In the genomic region with DNA sequence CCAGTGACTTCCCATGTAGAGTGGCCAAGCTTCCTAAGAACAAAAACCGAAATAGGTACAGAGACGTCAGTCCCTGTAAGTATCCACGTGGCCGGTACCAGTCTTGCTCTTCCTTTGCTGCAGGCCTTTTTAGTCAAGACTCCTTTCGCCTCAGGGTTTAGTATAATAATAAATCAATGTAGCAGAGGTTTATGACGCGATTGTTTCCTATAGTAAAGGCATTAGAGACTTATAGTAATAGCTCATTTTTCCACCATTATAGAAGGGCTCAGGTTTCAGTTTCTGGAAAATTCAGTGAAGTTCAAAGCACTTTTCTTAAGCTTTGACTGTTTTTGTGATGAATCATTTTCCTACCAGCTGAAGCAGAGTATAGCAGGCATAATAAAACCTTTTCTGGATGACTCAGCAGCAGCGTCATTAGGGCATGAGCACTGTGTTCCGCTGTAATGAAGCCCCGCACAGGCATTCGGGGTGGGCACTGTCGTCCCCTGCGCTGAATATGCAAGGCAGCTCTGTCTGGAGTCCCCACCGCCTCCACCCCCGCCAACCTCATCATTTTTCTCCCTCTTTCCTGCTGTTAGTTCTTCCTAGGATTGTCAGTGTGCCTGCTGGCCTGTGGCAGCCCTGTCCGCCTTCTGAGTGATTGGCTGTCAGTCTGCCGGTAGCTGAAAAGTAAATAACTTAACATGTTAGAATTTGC, we compare ENCODE assay signal across 9 cellular contexts.
DNase-seq lines count a peak whose midpoint lies in the region; ATAC-seq and TF ChIP-seq lines count a peak whose summit lies in the region.
"Had no signal": no experiment of that assay in that cellular context is flagged by ENCODE, and none has a peak within 500 bp of the region (broad histone marks: within the 10 kb centered on the region; RNA-seq: fewer than 3 reads in every experiment).

No MANE protein-coding gene starts in this region.

- H3K27ac ChIP-seq in WERI-Rb-1, result no peak overlapping the region
- H3K27ac ChIP-seq: C4-2B had no signal

- no peaks in the 10 kb centered on the region for H3K9me3 ChIP-seq in WERI-Rb-1 (ENCODE audit: severe bottlenecking)

- H3K4me3 ChIP-seq in fibroblast of pulmonary artery (replicated peaks; ENCODE audit: low read depth, low read length) (no peak overlapping the region), WERI-Rb-1 (ENCODE audit: low read depth, low read length) (no peak overlapping the region)

- peaks cover 24% of the 10 kb centered on the region for H3K36me3 ChIP-seq in WERI-Rb-1

- no peak for ATAC-seq in GM18909 (IDR thresholded peaks at IDR 0.05; ENCODE audit: poor library complexity, unreplicated experiment)

- peak; percentile 74 for DNase-seq in activated naive CD4-positive, alpha-beta T cell treated with Interleukin-2 at 50 U/mL for 16 hours
- no peak for DNase-seq in activated naive CD4-positive, alpha-beta T cell (lab: John Stamatoyannopoulos, UW)
- DNase-seq in activated CD8-positive, alpha-beta memory T cell treated with anti-CD3 and anti-CD28 coated beads for 48 hours (ENCODE audit: low read depth in 2 of 3, low spot score in 2 of 3), result peak in 2 of 3 experiments; percentile 37 to 48
- peak; percentile 94 for DNase-seq in fibroblast of pulmonary artery (ENCODE audit: low read depth)
- DNase-seq in stimulated activated CD4-positive, alpha-beta T cell treated with anti-CD3 and anti-CD28 coated beads, Interleukin-12 subunit alpha, Interleukin-12 subunit beta, amount 100 ng/mL, for 24 hours (ENCODE audit: low read depth in 2 of 2), result peak; percentile 49
- DNase-seq in NCI-H1694 treated with DMSO at 0.1 percent for 48 hours (lab: John Stamatoyannopoulos, UW), result no peak
- DNase-seq in WERI-Rb-1, result no peak

- no peaks in the 10 kb centered on the region for H3K27me3 ChIP-seq in WERI-Rb-1 (ENCODE audit: insufficient read depth, low read depth, severe bottlenecking)

- TF ChIP-seq CTCF in fibroblast of pulmonary artery (IDR thresholded peaks at IDR 0.05; ENCODE audit: low read length, missing control alignments) (no peak), WERI-Rb-1 (IDR thresholded peaks at IDR 0.05; ENCODE audit: low read depth, low read length) (no peak)

Comparison
In these comparisons a context has a peak if more than half of its experiments do, and no peak if none do; other contexts are left out.
1. DNase-seq: peak in activated naive CD4-positive, alpha-beta T cell treated with Interleukin-2 at 50 U/mL for 16 hours (single experiment), activated CD8-positive, alpha-beta memory T cell treated with anti-CD3 and anti-CD28 coated beads for 48 hours (2 of 3), fibroblast of pulmonary artery (single experiment) and stimulated activated CD4-positive, alpha-beta T cell treated with anti-CD3 and anti-CD28 coated beads, Interleukin-12 subunit alpha, Interleukin-12 subunit beta, amount 100 ng/mL, for 24 hours (2 of 2); none in activated naive CD4-positive, alpha-beta T cell (0 of 4), NCI-H1694 treated with DMSO at 0.1 percent for 48 hours (single experiment) and WERI-Rb-1 (single experiment).